ENCODE assay signal across 14 cellular contexts in the genomic region with DNA sequence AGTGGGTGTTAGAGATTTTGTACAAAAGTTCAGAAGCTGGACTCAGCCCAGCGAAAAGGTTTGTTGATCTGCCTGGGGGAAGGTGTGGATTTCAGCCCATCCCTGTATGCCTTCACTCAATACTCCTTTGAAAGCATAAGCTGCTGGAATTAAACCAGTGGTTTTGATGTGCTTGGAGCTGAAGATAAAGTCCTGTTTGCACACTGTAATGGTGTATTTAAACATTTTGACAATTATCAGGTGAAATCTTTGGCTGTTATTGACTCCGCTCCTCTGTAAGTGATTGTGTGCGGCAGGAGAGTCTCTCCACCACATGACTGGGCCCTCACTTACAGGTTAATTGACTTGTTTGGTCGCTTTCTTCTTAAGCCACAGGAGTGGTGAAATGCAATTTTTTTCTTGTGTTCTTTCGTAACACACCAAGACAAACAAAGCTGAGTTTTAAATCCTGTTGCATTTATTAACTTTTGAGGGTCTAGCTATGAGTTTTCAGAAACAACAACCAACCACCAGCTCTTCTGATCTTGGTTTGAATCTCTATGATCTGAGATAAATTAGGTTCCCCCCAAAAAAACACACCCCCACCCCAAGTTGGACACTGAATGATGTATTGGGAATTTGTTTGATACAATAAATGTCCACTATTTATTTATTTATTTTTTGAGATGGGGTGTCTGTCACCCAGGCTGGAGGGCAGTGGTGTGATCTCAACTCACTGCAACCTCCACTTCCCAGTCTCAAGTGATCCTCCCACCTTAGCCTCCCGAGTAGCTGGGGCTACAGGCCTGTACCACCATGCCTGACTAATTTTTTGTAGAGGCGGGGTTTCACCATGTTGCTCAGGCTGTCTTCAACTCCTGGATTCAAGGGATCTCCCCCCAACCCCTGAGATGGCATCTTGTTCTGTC. TPM values are rescaled to one million over a fixed set of nuclear protein-coding genes. Genes with fewer than 3 reads are reported as not detected.
DNase-seq lines count a peak whose midpoint lies in the region; ATAC-seq and TF ChIP-seq lines count a peak whose summit lies in the region.
"Had no signal": no experiment of that assay in that cellular context is flagged by ENCODE, and none has a peak within 500 bp of the region (broad histone marks: within the 10 kb centered on the region; RNA-seq: fewer than 3 reads in every experiment).

No MANE protein-coding gene starts in this region.

- TF ChIP-seq CTCF in activated CD8-positive, alpha-beta T cell treated with anti-CD3 and anti-CD28 coated beads for 36 hours (IDR thresholded peaks at IDR 0.05): no peak
- TF ChIP-seq CTCF in RWPE2 (IDR thresholded peaks at IDR 0.05; ENCODE audit: poor library complexity, severe bottlenecking) (no peak), foreskin keratinocyte (conservative IDR thresholded peaks at IDR 0.05) (no peak)

- ATAC-seq in activated CD8-positive, alpha-beta T cell treated with anti-CD3 and anti-CD28 coated beads for 36 hours: no peak
- ATAC-seq in activated CD8-positive, alpha-beta T cell treated with anti-CD3 and anti-CD28 coated beads, Interleukin-2, amount 10 ng/mL, durations not matched to agents 7 days and 5 days: no peak
- ATAC-seq in RWPE2 (ENCODE audit: low read depth) (no peak), foreskin keratinocyte (no peak)
- ATAC-seq in stimulated activated naive B cell treated with anti-CD40 and anti-IgM and Interleukin-4, amounts not matched to agents 10 μg/mL and 1 μg/mL and 100 μg/mL, for 72 hours (replicated peaks): no peak

- CTCF ChIA-PET in activated CD8-positive, alpha-beta T cell treated with anti-CD3 and anti-CD28 coated beads for 36 hours (lab: Charles Lee): interaction anchor here (0.9 to 2.8 kb wide), 6 partner anchors 32 to 183 kb away, joined by 3 to 16 read pairs (median 5); no protein-coding TSS in a partner anchor
- CTCF ChIA-PET in activated CD8-positive, alpha-beta T cell treated with anti-CD3 and anti-CD28 coated beads, Interleukin-2, amount 10 ng/mL, durations not matched to agents 7 days and 5 days (lab: Charles Lee): interaction anchor here (0.9 to 2.3 kb wide), 8 partner anchors 18 to 250 kb away, joined by 3 to 5 read pairs (median 4); no protein-coding TSS in a partner anchor

- DNase-seq in activated CD8-positive, alpha-beta T cell treated with anti-CD3 and anti-CD28 coated beads for 36 hours: no peak
- DNase-seq in activated CD8-positive, alpha-beta T cell treated with anti-CD3 and anti-CD28 coated beads, Interleukin-2, amount 10 ng/mL, durations not matched to agents 7 days and 5 days: no peak
- no peak for DNase-seq in RWPE2 (ENCODE audit: low spot score)
- no peak for DNase-seq in foreskin keratinocyte
- DNase-seq in stimulated activated naive B cell treated with anti-CD40 and anti-IgM and Interleukin-4, amounts not matched to agents 10 μg/mL and 1 μg/mL and 100 μg/mL, for 72 hours: no peak
- no peak for DNase-seq in NCI-H526 treated with DMSO at 0.1 percent for 48 hours (lab: John Stamatoyannopoulos, UW)
- DNase-seq in GM03348 (ENCODE audit: low spot score): no peak
- no peak for DNase-seq in OCI-M1 (lab: John Stamatoyannopoulos, UW)
- DNase-seq: activated CD4-positive, CD25-positive, alpha-beta regulatory T cell treated with anti-CD3 and anti-CD28 coated beads, Interleukin-2, amount 50 U/mL, for 72 hours; DMS 273 treated with DMSO at 0.1 percent for 48 hours; hypothalamus; NCI-H1105; NCI-H526; stimulated activated CD4-positive, alpha-beta T cell treated with anti-CD3 and anti-CD28 coated beads, Interleukin-2, amount 100 ng/mL, for 24 hours had no signal

- H3K4me1 ChIP-seq in RWPE2 (ENCODE audit: insufficient read depth, poor library complexity, severe bottlenecking) (peaks cover 39% of the 10 kb centered on the region), foreskin keratinocyte (peaks cover 15% of the 10 kb centered on the region)

- no peaks in the 10 kb centered on the region for H3K36me3 Mint-ChIP-seq in activated CD8-positive, alpha-beta T cell treated with anti-CD3 and anti-CD28 coated beads for 36 hours (ENCODE audit: low read depth)
- no peaks in the 10 kb centered on the region for H3K36me3 Mint-ChIP-seq in activated CD8-positive, alpha-beta T cell treated with anti-CD3 and anti-CD28 coated beads, Interleukin-2, amount 10 ng/mL, durations not matched to agents 7 days and 5 days (ENCODE audit: low read depth)
- no peaks in the 10 kb centered on the region for H3K36me3 Mint-ChIP-seq in stimulated activated naive B cell treated with anti-CD40 and anti-IgM and Interleukin-4, amounts not matched to agents 10 μg/mL and 1 μg/mL and 100 μg/mL, for 72 hours

- H3K9me3 Mint-ChIP-seq in activated CD8-positive, alpha-beta T cell treated with anti-CD3 and anti-CD28 coated beads for 36 hours: peaks cover 2% of the 10 kb centered on the region
- H3K9me3 Mint-ChIP-seq in activated CD8-positive, alpha-beta T cell treated with anti-CD3 and anti-CD28 coated beads, Interleukin-2, amount 10 ng/mL, durations not matched to agents 7 days and 5 days (ENCODE audit: insufficient read depth): no peaks in the 10 kb centered on the region
- no peaks in the 10 kb centered on the region for H3K9me3 Mint-ChIP-seq in stimulated activated naive B cell treated with anti-CD40 and anti-IgM and Interleukin-4, amounts not matched to agents 10 μg/mL and 1 μg/mL and 100 μg/mL, for 72 hours

- H3K9me3 ChIP-seq in RWPE2 (ENCODE audit: severe bottlenecking): peaks cover 5% of the 10 kb centered on the region

- intact Hi-C loops in activated CD8-positive, alpha-beta T cell treated with anti-CD3 and anti-CD28 coated beads for 36 hours (cut with micrococcal nuclease): loop anchor here (5.0 kb wide), 1 partner anchor 47 kb away; a partner anchor contains a TSS

- H3K4me3 ChIP-seq in RWPE2 (ENCODE audit: severe bottlenecking): no peak overlapping the region

- H3K27ac ChIP-seq in RWPE2 (ENCODE audit: poor library complexity, severe bottlenecking): peak overlapping the region; percentile 76
- peak overlapping the region; percentile 93 for H3K27ac ChIP-seq in foreskin keratinocyte

- no peaks in the 10 kb centered on the region for H3K27me3 ChIP-seq in RWPE2 (ENCODE audit: insufficient read depth, poor library complexity, severe bottlenecking)
- no peaks in the 10 kb centered on the region for H3K27me3 ChIP-seq in foreskin keratinocyte

- no peak overlapping the region for H3K4me3 Mint-ChIP-seq in activated CD8-positive, alpha-beta T cell treated with anti-CD3 and anti-CD28 coated beads for 36 hours
- no peak overlapping the region for H3K4me3 Mint-ChIP-seq in activated CD8-positive, alpha-beta T cell treated with anti-CD3 and anti-CD28 coated beads, Interleukin-2, amount 10 ng/mL, durations not matched to agents 7 days and 5 days
- no peak overlapping the region for H3K4me3 Mint-ChIP-seq in stimulated activated naive B cell treated with anti-CD40 and anti-IgM and Interleukin-4, amounts not matched to agents 10 μg/mL and 1 μg/mL and 100 μg/mL, for 72 hours

- H3K27me3 Mint-ChIP-seq in activated CD8-positive, alpha-beta T cell treated with anti-CD3 and anti-CD28 coated beads for 36 hours: no peaks in the 10 kb centered on the region
- no peaks in the 10 kb centered on the region for H3K27me3 Mint-ChIP-seq in activated CD8-positive, alpha-beta T cell treated with anti-CD3 and anti-CD28 coated beads, Interleukin-2, amount 10 ng/mL, durations not matched to agents 7 days and 5 days (ENCODE audit: low read depth)
- no peaks in the 10 kb centered on the region for H3K27me3 Mint-ChIP-seq in stimulated activated naive B cell treated with anti-CD40 and anti-IgM and Interleukin-4, amounts not matched to agents 10 μg/mL and 1 μg/mL and 100 μg/mL, for 72 hours

- H3K27ac Mint-ChIP-seq in activated CD8-positive, alpha-beta T cell treated with anti-CD3 and anti-CD28 coated beads for 36 hours: peak overlapping the region; percentile 30
- no peak overlapping the region for H3K27ac Mint-ChIP-seq in activated CD8-positive, alpha-beta T cell treated with anti-CD3 and anti-CD28 coated beads, Interleukin-2, amount 10 ng/mL, durations not matched to agents 7 days and 5 days
- H3K27ac Mint-ChIP-seq in stimulated activated naive B cell treated with anti-CD40 and anti-IgM and Interleukin-4, amounts not matched to agents 10 μg/mL and 1 μg/mL and 100 μg/mL, for 72 hours: peak overlapping the region; percentile 3

- no peaks in the 10 kb centered on the region for H3K36me3 ChIP-seq in RWPE2 (ENCODE audit: low read depth)

- POLR2A ChIA-PET in activated CD8-positive, alpha-beta T cell treated with anti-CD3 and anti-CD28 coated beads for 36 hours (lab: Charles Lee): interaction anchor here (1.1 to 1.4 kb wide), 4 partner anchors 25 to 54 kb away, joined by 3 to 6 read pairs (median 4); a partner anchor contains a TSS
- POLR2A ChIA-PET in activated CD8-positive, alpha-beta T cell treated with anti-CD3 and anti-CD28 coated beads, Interleukin-2, amount 10 ng/mL, durations not matched to agents 7 days and 5 days (lab: Charles Lee): interaction anchor here (0.7 to 2.6 kb wide), 3 partner anchors 47 to 96 kb away, joined by 3 to 17 read pairs (median 4); a partner anchor contains a TSS

- peaks cover 54% of the 10 kb centered on the region for H3K4me1 Mint-ChIP-seq in activated CD8-positive, alpha-beta T cell treated with anti-CD3 and anti-CD28 coated beads for 36 hours (ENCODE audit: low read depth)
- H3K4me1 Mint-ChIP-seq in activated CD8-positive, alpha-beta T cell treated with anti-CD3 and anti-CD28 coated beads, Interleukin-2, amount 10 ng/mL, durations not matched to agents 7 days and 5 days (ENCODE audit: low read depth): peaks cover 42% of the 10 kb centered on the region
- peaks cover 36 to 79% of the 10 kb centered on the region in 2 donors for H3K4me1 Mint-ChIP-seq in stimulated activated naive B cell treated with anti-CD40 and anti-IgM and Interleukin-4, amounts not matched to agents 10 μg/mL and 1 μg/mL and 100 μg/mL, for 72 hours

RNA-seq across cellular contexts. Expression of a gene that starts 46.3 kb away (rescaled TPM):
- total RNA-seq in activated CD8-positive, alpha-beta T cell treated with anti-CD3 and anti-CD28 coated beads for 36 hours: 10 to 100 TPM; 66.2 to 73.7 TPM
- total RNA-seq in activated CD8-positive, alpha-beta T cell treated with anti-CD3 and anti-CD28 coated beads, Interleukin-2, amount 10 ng/mL, durations not matched to agents 7 days and 5 days: 10 to 100 TPM; 57.4 to 60.1 TPM
- total RNA-seq in foreskin keratinocyte: 22.0 and 25.7 TPM in 2 replicates
- polyA plus RNA-seq in foreskin keratinocyte: 3.2 and 3.3 TPM in 2 replicates
